ENCODE assay signal across 8 cellular contexts in the genomic region with DNA sequence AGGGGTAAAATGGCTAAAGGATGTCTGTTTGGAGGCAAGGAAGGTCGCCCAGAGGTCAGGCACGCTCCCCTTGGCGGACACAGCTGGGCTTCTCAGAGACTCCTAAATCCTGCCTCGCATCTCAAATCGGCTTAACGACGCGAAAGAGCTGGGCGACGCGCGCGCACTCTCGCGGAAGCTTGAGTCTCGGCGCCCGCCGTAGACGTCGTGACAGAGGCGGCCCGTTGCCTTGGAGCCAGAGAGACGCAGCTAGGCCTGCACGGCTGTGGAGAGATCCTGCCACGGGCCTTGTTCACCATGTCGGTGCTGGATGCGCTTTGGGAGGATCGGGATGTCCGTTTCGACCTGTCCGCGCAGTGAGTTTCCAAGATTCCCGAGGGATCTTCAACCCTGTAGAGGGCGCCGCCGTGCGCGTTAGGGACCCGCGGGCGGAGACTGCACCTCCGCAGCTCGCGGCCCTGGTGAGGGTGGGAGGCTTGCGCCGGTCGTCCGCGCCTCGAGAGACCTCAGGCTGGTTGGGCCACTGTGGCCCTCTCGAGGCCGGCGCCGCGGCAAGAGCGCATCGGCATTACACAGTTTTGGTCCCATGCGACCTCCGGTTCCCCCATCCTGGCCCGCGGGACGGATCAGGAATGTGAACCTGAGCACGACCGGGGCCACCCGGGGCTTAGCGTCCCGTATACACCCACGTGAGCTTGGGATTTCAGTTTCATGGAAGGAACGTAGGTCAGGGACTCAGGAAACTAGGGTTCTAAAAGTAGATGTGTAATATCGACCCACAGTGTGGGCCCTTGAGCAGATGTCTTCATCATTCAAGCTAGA. TPM values are rescaled to one million over a fixed set of nuclear protein-coding genes. Genes with fewer than 3 reads are reported as not detected.
A peak's percentile ranks its signal among the peaks of the same experiment; 100 is the strongest.
DNase-seq lines count a peak whose midpoint lies in the region; ATAC-seq and TF ChIP-seq lines count a peak whose summit lies in the region.

A gene (plus strand): TSS at position 238 of the 822 bp plus-strand sequence. CDS start 60 bp downstream, at position 298.

- peaks cover 13% of the 10 kb centered on the region for H3K4me1 Mint-ChIP-seq in activated CD8-positive, alpha-beta T cell treated with anti-CD3 and anti-CD28 coated beads for 36 hours (ENCODE audit: low read depth)

- peak within 1 kb of the TSS; percentile 30 for H3K27ac Mint-ChIP-seq in activated CD8-positive, alpha-beta T cell treated with anti-CD3 and anti-CD28 coated beads for 36 hours

- ATAC-seq in GM19043 (IDR thresholded peaks at IDR 0.05; ENCODE audit: low read depth, unreplicated experiment) (peak; percentile 96), HG03378 (IDR thresholded peaks at IDR 0.05; ENCODE audit: unreplicated experiment) (peak; percentile 93)
- peak; percentile 98 for ATAC-seq in activated CD8-positive, alpha-beta T cell treated with anti-CD3 and anti-CD28 coated beads for 36 hours

- TF ChIP-seq CTCF in activated CD8-positive, alpha-beta T cell treated with anti-CD3 and anti-CD28 coated beads for 36 hours (IDR thresholded peaks at IDR 0.05), result peak; percentile 49

- H3K36me3 Mint-ChIP-seq in activated CD8-positive, alpha-beta T cell treated with anti-CD3 and anti-CD28 coated beads for 36 hours (ENCODE audit: low read depth), result no peaks in the 10 kb centered on the region

- CTCF ChIA-PET in activated CD8-positive, alpha-beta T cell treated with anti-CD3 and anti-CD28 coated beads for 36 hours (lab: Charles Lee), result interaction anchor here (0.9 to 2.4 kb wide), 7 partner anchors 9 to 48 kb away, joined by 3 to 11 read pairs (median 6); no protein-coding TSS in a partner anchor

- peak within 1 kb of the TSS; percentile 81 for H3K4me3 Mint-ChIP-seq in activated CD8-positive, alpha-beta T cell treated with anti-CD3 and anti-CD28 coated beads for 36 hours

- intact Hi-C loops in activated CD8-positive, alpha-beta T cell treated with anti-CD3 and anti-CD28 coated beads for 36 hours (cut with micrococcal nuclease), result loop anchor here (10.0 kb wide), 1 partner anchor 505 kb away; no protein-coding TSS in a partner anchor

- DNase-seq in AG20443 (ENCODE audit: low spot score) (peak; percentile 94), NCI-H69 (lab: John Stamatoyannopoulos, UW) (peak; percentile 87), lung microvascular endothelial cell (ENCODE audit: low read depth in 2 of 2) (peak; percentile 88 to 89)
- peak; percentile 89 for DNase-seq in activated CD8-positive, alpha-beta T cell treated with anti-CD3 and anti-CD28 coated beads for 36 hours
- peak; percentile 42 for DNase-seq in effector CD8-positive, alpha-beta T cell (lab: John Stamatoyannopoulos, UW)
- DNase-seq in stimulated activated CD4-positive, alpha-beta T cell treated with anti-CD3 and anti-CD28 coated beads, TNF-alpha, amount 100 ng/mL, for 4 hours (ENCODE audit: low read depth in 3 of 3), result peak; percentile 36 to 53 (median 51)

- POLR2A ChIA-PET in activated CD8-positive, alpha-beta T cell treated with anti-CD3 and anti-CD28 coated beads for 36 hours (lab: Charles Lee), result interaction anchor here (0.9 to 1.0 kb wide), 3 partner anchors 81 to 315 kb away, joined by 3 to 4 read pairs (median 3); no protein-coding TSS in a partner anchor

- no peaks in the 10 kb centered on the region for H3K9me3 Mint-ChIP-seq in activated CD8-positive, alpha-beta T cell treated with anti-CD3 and anti-CD28 coated beads for 36 hours

- no peaks in the 10 kb centered on the region for H3K27me3 Mint-ChIP-seq in activated CD8-positive, alpha-beta T cell treated with anti-CD3 and anti-CD28 coated beads for 36 hours

RNA-seq across cellular contexts. Expression of the gene that starts here (rescaled TPM):
- 1 to 10 TPM; 2.6 to 3.2 TPM for total RNA-seq in activated CD8-positive, alpha-beta T cell treated with anti-CD3 and anti-CD28 coated beads for 36 hours
- total RNA-seq in lung microvascular endothelial cell, result 0.99 and 1.3 TPM in 2 replicates

Comparison
In these comparisons a context has a peak if more than half of its experiments do, and no peak if none do; other contexts are left out.
1. Peak in every context shown above with its lines: DNase-seq and ATAC-seq.
2. DNase-seq: peak in every context shown above with its lines; median percentile 94 in AG20443; 89 in activated CD8-positive, alpha-beta T cell treated with anti-CD3 and anti-CD28 coated beads for 36 hours; 88 in lung microvascular endothelial cell; 87 in NCI-H69; 51 in stimulated activated CD4-positive, alpha-beta T cell treated with anti-CD3 and anti-CD28 coated beads, TNF-alpha, amount 100 ng/mL, for 4 hours; 42 in effector CD8-positive, alpha-beta T cell.